1 cellular context compared by ENCODE assay signal in genomic region chr1:201938440-201939005, GRCh38.
TF ChIP-seq lines count a peak whose summit lies in the region.

No MANE protein-coding gene starts in this region.

TF ChIP-seq in K562, 482 proteins besides CTCF, POLR2A, EP300 and RAD21:
- TF ChIP-seq ZNF584 (CRISPR knock-in tag; IDR thresholded peaks at IDR 0.05; ENCODE audit: low read depth) (no peak), MCM5 (IDR thresholded peaks at IDR 0.05; ENCODE audit: low read depth) (no peak), TCF15 (CRISPR knock-in tag; IDR thresholded peaks at IDR 0.05) (peak; percentile 11; the same call in 1 of the 2 replicates)
